Comparison of ENCODE assay signal across 8 cellular contexts in genomic region chr19:35744335-35744687, GRCh38. TPM values are rescaled to one million over a fixed set of nuclear protein-coding genes. Genes with fewer than 3 reads are reported as not detected.
DNase-seq lines count a peak whose midpoint lies in the region; ATAC-seq and TF ChIP-seq lines count a peak whose summit lies in the region.

No MANE protein-coding gene starts in this region.

- no peaks in the 10 kb centered on the region for H3K9me3 Mint-ChIP-seq in activated T-helper 1 cell treated with anti-CD3 and anti-CD28 coated beads, Interleukin-12 subunit alpha, Interleukin-12 subunit beta, Interleukin-2, Interleukin-4 antibody, amounts not matched to agents 30 ng/mL and 10 ng/mL and 1 ng/mL, durations not matched to agents 14 hours and 24 hours and 36 hours
- no peaks in the 10 kb centered on the region for H3K9me3 Mint-ChIP-seq in stimulated activated effector memory CD8-positive, alpha-beta T cell treated with anti-CD3 and anti-CD28 coated beads, Interleukin-12 subunit alpha, Interleukin-12 subunit beta, amount 100 ng/mL, for 72 hours

- H3K4me3 Mint-ChIP-seq in activated T-helper 1 cell treated with anti-CD3 and anti-CD28 coated beads, Interleukin-12 subunit alpha, Interleukin-12 subunit beta, Interleukin-2, Interleukin-4 antibody, amounts not matched to agents 30 ng/mL and 10 ng/mL and 1 ng/mL, durations not matched to agents 14 hours and 24 hours and 36 hours, result peak overlapping the region; percentile 98
- H3K4me3 Mint-ChIP-seq in stimulated activated effector memory CD8-positive, alpha-beta T cell treated with anti-CD3 and anti-CD28 coated beads, Interleukin-12 subunit alpha, Interleukin-12 subunit beta, amount 100 ng/mL, for 72 hours, result peak overlapping the region; percentile 94

- CTCF ChIA-PET in HEK293 (lab: Yijun Ruan, JAX), result interaction anchor here (0.5 to 4.9 kb wide), 9 partner anchors 19 to 203 kb away, joined by 3 to 37 read pairs (median 3); partner anchors contain the start of gene COX6B1

- no peak for TF ChIP-seq CTCF in HEK293 (tag by site-specific recombination; IDR thresholded peaks at IDR 0.05)

- H3K4me3 ChIP-seq in HEK293 (ENCODE audit: low read depth, low read length), result no peak overlapping the region
- peak overlapping the region; percentile 79 for H3K4me3 ChIP-seq in iPS-11a (ENCODE audit: low read depth, low read length)

- peaks cover 38% of the 10 kb centered on the region for H3K4me1 ChIP-seq in HEK293 (ENCODE audit: control insufficient read depth, insufficient read depth, low read length)

- peaks cover 16 to 38% of the 10 kb centered on the region in 2 experiments for H3K36me3 ChIP-seq in HEK293 (ENCODE audit: control insufficient read depth in 2 of 2, insufficient read depth in 1 of 2, low read length in 2 of 2)

- no peaks in the 10 kb centered on the region; the same call in none of the 2 replicates for H3K9me3 ChIP-seq in HEK293 (ENCODE audit: control insufficient read depth, insufficient read depth, low read depth, low read length)

- peaks cover 42% of the 10 kb centered on the region for H3K4me1 Mint-ChIP-seq in activated T-helper 1 cell treated with anti-CD3 and anti-CD28 coated beads, Interleukin-12 subunit alpha, Interleukin-12 subunit beta, Interleukin-2, Interleukin-4 antibody, amounts not matched to agents 30 ng/mL and 10 ng/mL and 1 ng/mL, durations not matched to agents 14 hours and 24 hours and 36 hours (ENCODE audit: low read depth)
- peaks cover 71% of the 10 kb centered on the region for H3K4me1 Mint-ChIP-seq in stimulated activated effector memory CD8-positive, alpha-beta T cell treated with anti-CD3 and anti-CD28 coated beads, Interleukin-12 subunit alpha, Interleukin-12 subunit beta, amount 100 ng/mL, for 72 hours

- intact Hi-C loops in activated T-helper 1 cell treated with anti-CD3 and anti-CD28 coated beads, Interleukin-12 subunit alpha, Interleukin-12 subunit beta, Interleukin-2, Interleukin-4 antibody, amounts not matched to agents 30 ng/mL and 10 ng/mL and 1 ng/mL, durations not matched to agents 14 hours and 24 hours and 36 hours (cut with micrococcal nuclease), result loop anchor here (1.0 to 10.0 kb wide), 8 partner anchors 30 to 590 kb away; partner anchors contain the start of genes ALKBH6, ARHGAP33, COX6B1 and FXYD5

- peaks cover 2% of the 10 kb centered on the region for H3K27me3 Mint-ChIP-seq in activated T-helper 1 cell treated with anti-CD3 and anti-CD28 coated beads, Interleukin-12 subunit alpha, Interleukin-12 subunit beta, Interleukin-2, Interleukin-4 antibody, amounts not matched to agents 30 ng/mL and 10 ng/mL and 1 ng/mL, durations not matched to agents 14 hours and 24 hours and 36 hours (ENCODE audit: insufficient read depth)

- POLR2A ChIA-PET in HEK293 (lab: Yijun Ruan, JAX), result interaction anchor here (0.6 to 2.9 kb wide), 10 partner anchors 11 to 140 kb away, joined by 3 to 34 read pairs (median 6); partner anchors contain the start of genes APLP1 and PROSER3

- no peak for ATAC-seq in stimulated activated effector memory CD8-positive, alpha-beta T cell treated with anti-CD3 and anti-CD28 coated beads, Interleukin-12 subunit alpha, Interleukin-12 subunit beta, amount 100 ng/mL, for 72 hours
- ATAC-seq in HG03354 (IDR thresholded peaks at IDR 0.05; ENCODE audit: poor library complexity, severe bottlenecking, unreplicated experiment), result no peak

- peak overlapping the region; percentile 95; the same call in 1 of the 2 replicates for H3K27ac ChIP-seq in HEK293 (ENCODE audit: extremely low read depth, low read depth, low read length)

- H3K27ac Mint-ChIP-seq in activated T-helper 1 cell treated with anti-CD3 and anti-CD28 coated beads, Interleukin-12 subunit alpha, Interleukin-12 subunit beta, Interleukin-2, Interleukin-4 antibody, amounts not matched to agents 30 ng/mL and 10 ng/mL and 1 ng/mL, durations not matched to agents 14 hours and 24 hours and 36 hours, result peak overlapping the region; percentile 96
- peak overlapping the region; percentile 100 for H3K27ac Mint-ChIP-seq in stimulated activated effector memory CD8-positive, alpha-beta T cell treated with anti-CD3 and anti-CD28 coated beads, Interleukin-12 subunit alpha, Interleukin-12 subunit beta, amount 100 ng/mL, for 72 hours

- DNase-seq in activated T-helper 1 cell treated with anti-CD3 and anti-CD28 coated beads, Interleukin-12 subunit alpha, Interleukin-12 subunit beta, Interleukin-2, Interleukin-4 antibody, amounts not matched to agents 30 ng/mL and 10 ng/mL and 1 ng/mL, durations not matched to agents 14 hours and 24 hours and 36 hours (ENCODE audit: low spot score), result no peak
- no peak for DNase-seq in stimulated activated effector memory CD8-positive, alpha-beta T cell treated with anti-CD3 and anti-CD28 coated beads, Interleukin-12 subunit alpha, Interleukin-12 subunit beta, amount 100 ng/mL, for 72 hours (ENCODE audit: low spot score in 2 of 2)
- DNase-seq in inferior parietal cortex (ENCODE audit: extremely low spot score) (no peak), NOMO-1 (lab: John Stamatoyannopoulos, UW; ENCODE audit: unreplicated experiment in 2 of 2) (no peak)
- DNase-seq in activated CD8-positive, alpha-beta memory T cell treated with anti-CD3 and anti-CD28 coated beads, Interleukin-2, amount 50 U/mL, for 4 hours, result no peak

- peaks cover 12% of the 10 kb centered on the region for H3K36me3 Mint-ChIP-seq in activated T-helper 1 cell treated with anti-CD3 and anti-CD28 coated beads, Interleukin-12 subunit alpha, Interleukin-12 subunit beta, Interleukin-2, Interleukin-4 antibody, amounts not matched to agents 30 ng/mL and 10 ng/mL and 1 ng/mL, durations not matched to agents 14 hours and 24 hours and 36 hours (ENCODE audit: low read depth)
- peaks cover 61% of the 10 kb centered on the region for H3K36me3 Mint-ChIP-seq in stimulated activated effector memory CD8-positive, alpha-beta T cell treated with anti-CD3 and anti-CD28 coated beads, Interleukin-12 subunit alpha, Interleukin-12 subunit beta, amount 100 ng/mL, for 72 hours

TF ChIP-seq in HEK293, 187 proteins besides CTCF, POLR2A, EP300 and RAD21:
- TF ChIP-seq REPIN1 (tag by site-specific recombination; IDR thresholded peaks at IDR 0.05; ENCODE audit: low read depth) (no peak), ZNF600 (tag by site-specific recombination; IDR thresholded peaks at IDR 0.05) (0 out of 2 replicates have a peak, but pooled peaks have one; percentile 10), OVOL3 (tag by site-specific recombination; IDR thresholded peaks at IDR 0.05) (no peak), ZNF621 (tag by site-specific recombination; IDR thresholded peaks at IDR 0.05) (no peak), HIC1 (tag by site-specific recombination; IDR thresholded peaks at IDR 0.05) (0 out of 2 replicates have a peak, but pooled peaks have one; percentile 27), ZNF132 (tag by site-specific recombination; IDR thresholded peaks at IDR 0.05; ENCODE audit: borderline replicate concordance) (no peak), BCL6B (tag by site-specific recombination; IDR thresholded peaks at IDR 0.05) (no peak), ZNF138 (tag by site-specific recombination; IDR thresholded peaks at IDR 0.05; ENCODE audit: borderline replicate concordance) (no peak)

RNA-seq across cellular contexts. Expression of gene U2AF1L4, which starts 0.9 kb away (rescaled TPM):
- 28.1 and 29.7 TPM in 2 replicates for total RNA-seq in activated T-helper 1 cell treated with anti-CD3 and anti-CD28 coated beads, Interleukin-12 subunit alpha, Interleukin-12 subunit beta, Interleukin-2, Interleukin-4 antibody, amounts not matched to agents 30 ng/mL and 10 ng/mL and 1 ng/mL, durations not matched to agents 14 hours and 24 hours and 36 hours

RNA-seq across cellular contexts. Expression of gene PSENEN, which starts 1.1 kb away (rescaled TPM):
- total RNA-seq in activated T-helper 1 cell treated with anti-CD3 and anti-CD28 coated beads, Interleukin-12 subunit alpha, Interleukin-12 subunit beta, Interleukin-2, Interleukin-4 antibody, amounts not matched to agents 30 ng/mL and 10 ng/mL and 1 ng/mL, durations not matched to agents 14 hours and 24 hours and 36 hours, result 50.6 and 54.6 TPM in 2 replicates

RNA-seq across cellular contexts. Expression of gene IGFLR1, which starts 2.1 kb away (rescaled TPM):
- total RNA-seq in activated T-helper 1 cell treated with anti-CD3 and anti-CD28 coated beads, Interleukin-12 subunit alpha, Interleukin-12 subunit beta, Interleukin-2, Interleukin-4 antibody, amounts not matched to agents 30 ng/mL and 10 ng/mL and 1 ng/mL, durations not matched to agents 14 hours and 24 hours and 36 hours, result 105 and 106 TPM in 2 replicates

RNA-seq across cellular contexts. Expression of gene LIN37, which starts 4.1 kb away (rescaled TPM):
- 9.3 and 9.8 TPM in 2 replicates for total RNA-seq in activated T-helper 1 cell treated with anti-CD3 and anti-CD28 coated beads, Interleukin-12 subunit alpha, Interleukin-12 subunit beta, Interleukin-2, Interleukin-4 antibody, amounts not matched to agents 30 ng/mL and 10 ng/mL and 1 ng/mL, durations not matched to agents 14 hours and 24 hours and 36 hours

RNA-seq across cellular contexts. Expression of gene HSPB6, which starts 12.5 kb away (rescaled TPM):
- 0.78 TPM in 1 of 2 replicates, not detected in the other for total RNA-seq in activated T-helper 1 cell treated with anti-CD3 and anti-CD28 coated beads, Interleukin-12 subunit alpha, Interleukin-12 subunit beta, Interleukin-2, Interleukin-4 antibody, amounts not matched to agents 30 ng/mL and 10 ng/mL and 1 ng/mL, durations not matched to agents 14 hours and 24 hours and 36 hours
